ENCODE assay signal across 2 cellular contexts in genomic region chr14:61973981-61974380, GRCh38.
TF ChIP-seq lines count a peak whose summit lies in the region.

No MANE protein-coding gene starts in this region.

TF ChIP-seq in GM23338, 12 proteins besides CTCF, POLR2A, EP300 and RAD21:
- no peak for TF ChIP-seq CREB1 (CRISPR knock-in tag; IDR thresholded peaks at IDR 0.05; ENCODE audit: low read depth)
- TF ChIP-seq NANOG (IDR thresholded peaks at IDR 0.05; ENCODE audit: borderline replicate concordance) = no peak

TF ChIP-seq in HepG2, 621 proteins besides CTCF, POLR2A, EP300 and RAD21:
- TF ChIP-seq CBX5 (CRISPR knock-in tag; IDR thresholded peaks at IDR 0.05; ENCODE audit: borderline replicate concordance) (no peak), HMGA1 (CRISPR knock-in tag; conservative IDR thresholded peaks at IDR 0.05) (no peak), KLF16 (CRISPR knock-in tag; IDR thresholded peaks at IDR 0.05) (no peak), ZNF780A (CRISPR knock-in tag; IDR thresholded peaks at IDR 0.05) (no peak), ZBTB7B (CRISPR knock-in tag; IDR thresholded peaks at IDR 0.05) (no peak), KAT7 (CRISPR knock-in tag; IDR thresholded peaks at IDR 0.05; ENCODE audit: borderline replicate concordance) (no peak), MAF1 (CRISPR knock-in tag; IDR thresholded peaks at IDR 0.05; ENCODE audit: borderline replicate concordance) (no peak)
- TF ChIP-seq, protein P1, sequence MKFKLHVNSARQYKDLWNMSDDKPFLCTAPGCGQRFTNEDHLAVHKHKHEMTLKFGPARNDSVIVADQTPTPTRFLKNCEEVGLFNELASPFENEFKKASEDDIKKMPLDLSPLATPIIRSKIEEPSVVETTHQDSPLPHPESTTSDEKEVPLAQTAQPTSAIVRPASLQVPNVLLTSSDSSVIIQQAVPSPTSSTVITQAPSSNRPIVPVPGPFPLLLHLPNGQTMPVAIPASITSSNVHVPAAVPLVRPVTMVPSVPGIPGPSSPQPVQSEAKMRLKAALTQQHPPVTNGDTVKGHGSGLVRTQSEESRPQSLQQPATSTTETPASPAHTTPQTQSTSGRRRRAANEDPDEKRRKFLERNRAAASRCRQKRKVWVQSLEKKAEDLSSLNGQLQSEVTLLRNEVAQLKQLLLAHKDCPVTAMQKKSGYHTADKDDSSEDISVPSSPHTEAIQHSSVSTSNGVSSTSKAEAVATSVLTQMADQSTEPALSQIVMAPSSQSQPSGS (CRISPR knock-in tag; IDR thresholded peaks at IDR 0.05) = no peak
- TF ChIP-seq, protein P2, sequence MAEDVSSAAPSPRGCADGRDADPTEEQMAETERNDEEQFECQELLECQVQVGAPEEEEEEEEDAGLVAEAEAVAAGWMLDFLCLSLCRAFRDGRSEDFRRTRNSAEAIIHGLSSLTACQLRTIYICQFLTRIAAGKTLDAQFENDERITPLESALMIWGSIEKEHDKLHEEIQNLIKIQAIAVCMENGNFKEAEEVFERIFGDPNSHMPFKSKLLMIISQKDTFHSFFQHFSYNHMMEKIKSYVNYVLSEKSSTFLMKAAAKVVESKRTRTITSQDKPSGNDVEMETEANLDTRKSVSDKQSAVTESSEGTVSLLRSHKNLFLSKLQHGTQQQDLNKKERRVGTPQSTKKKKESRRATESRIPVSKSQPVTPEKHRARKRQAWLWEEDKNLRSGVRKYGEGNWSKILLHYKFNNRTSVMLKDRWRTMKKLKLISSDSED (CRISPR knock-in tag; IDR thresholded peaks at IDR 0.05) = no peak
